6 cellular contexts compared by ENCODE assay signal in genomic region chr17:43289670-43290069, GRCh38. TPM values are rescaled to one million over a fixed set of nuclear protein-coding genes. Genes with fewer than 3 reads are reported as not detected.
"Had no signal": no experiment of that assay in that cellular context is flagged by ENCODE, and none has a peak within 500 bp of the region (broad histone marks: within the 10 kb centered on the region; RNA-seq: fewer than 3 reads in every experiment).

No MANE protein-coding gene starts in this region.

RNA-seq across cellular contexts. Expression of gene RNU2-1, which starts 55.9 kb away (rescaled TPM):
- total RNA-seq: HepG2, HT-29, HT1080, IMR-90 had no signal
- polyA plus RNA-seq: HepG2, IgD-negative memory B cell, IMR-90, K562 had no signal
